In the genomic region with DNA sequence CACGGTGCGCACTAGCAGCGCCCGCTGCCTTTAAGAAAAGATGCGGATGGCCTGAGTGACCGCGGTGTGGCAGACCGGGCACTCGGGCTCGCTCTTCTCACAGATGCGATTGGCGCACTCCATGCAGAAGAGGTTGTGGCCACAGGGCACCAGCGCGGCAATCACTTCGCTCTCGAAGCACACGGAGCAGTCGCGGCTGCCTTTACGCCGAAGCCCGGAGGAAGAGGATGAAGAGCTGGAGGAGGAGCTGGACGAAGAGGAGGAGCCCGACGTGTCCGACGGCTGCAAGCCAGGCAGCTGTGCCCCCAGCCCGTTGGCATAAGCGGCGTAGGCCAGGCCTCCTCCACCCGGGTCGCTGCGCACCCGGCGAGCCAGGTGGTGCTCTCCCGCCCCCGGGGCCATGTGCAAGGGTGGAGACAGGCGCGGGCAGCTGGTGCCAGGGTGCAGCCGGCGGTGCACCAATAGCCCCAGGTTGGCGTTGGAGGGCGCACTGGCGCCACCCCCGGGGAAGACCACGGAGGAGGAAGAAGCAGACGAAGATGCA, we compare ENCODE assay signal across 11 cellular contexts. TPM values are rescaled to one million over a fixed set of nuclear protein-coding genes. Genes with fewer than 3 reads are reported as not detected.
DNase-seq lines count a peak whose midpoint lies in the region; ATAC-seq, FAIRE-seq and TF ChIP-seq lines count a peak whose summit lies in the region.
"Had no signal": no experiment of that assay in that cellular context is flagged by ENCODE, and none has a peak within 500 bp of the region (broad histone marks: within the 10 kb centered on the region; RNA-seq: fewer than 3 reads in every experiment).

No MANE protein-coding gene starts in this region.

- intact Hi-C loops in activated CD4-positive, alpha-beta T cell treated with anti-CD3 and anti-CD28 coated beads for 36 hours (cut with DNase I, micrococcal nuclease), result loop anchor here (10.0 kb wide), 2 partner anchors 748 to 1888 kb away; a partner anchor contains a TSS

- POLR2A ChIA-PET in activated CD4-positive, alpha-beta T cell treated with anti-CD3 and anti-CD28 coated beads for 36 hours (lab: Charles Lee), result no interaction called here

- no peak for ATAC-seq in activated CD4-positive, alpha-beta T cell treated with anti-CD3 and anti-CD28 coated beads for 36 hours
- ATAC-seq: foreskin keratinocyte had no signal

- peaks cover 12% of the 10 kb centered on the region for H3K4me1 Mint-ChIP-seq in activated CD4-positive, alpha-beta T cell treated with anti-CD3 and anti-CD28 coated beads for 36 hours

- CTCF ChIA-PET in activated CD4-positive, alpha-beta T cell treated with anti-CD3 and anti-CD28 coated beads for 36 hours (lab: Charles Lee), result interaction anchor here (1.1 kb wide), 1 partner anchor 28 kb away, joined by 3 read pairs; no protein-coding TSS in a partner anchor

- peak overlapping the region; percentile 34 for H3K4me3 Mint-ChIP-seq in activated CD4-positive, alpha-beta T cell treated with anti-CD3 and anti-CD28 coated beads for 36 hours

- TF ChIP-seq CTCF in foreskin fibroblast (IDR thresholded peaks at IDR 0.05; ENCODE audit: low read depth, low read length), result no peak

- peak overlapping the region; percentile 83 to 87 for H3K4me3 ChIP-seq in foreskin fibroblast (ENCODE audit: low read depth in 1 of 2, low read length in 2 of 2)
- H3K4me3 ChIP-seq in skeletal muscle cell (ENCODE audit: low read depth, low read length), result peak overlapping the region; percentile 73

- H3K27me3 Mint-ChIP-seq in activated CD4-positive, alpha-beta T cell treated with anti-CD3 and anti-CD28 coated beads for 36 hours, result peaks cover 13% of the 10 kb centered on the region

- no peak overlapping the region for H3K27ac Mint-ChIP-seq in activated CD4-positive, alpha-beta T cell treated with anti-CD3 and anti-CD28 coated beads for 36 hours

- no peaks in the 10 kb centered on the region for H3K9me3 Mint-ChIP-seq in activated CD4-positive, alpha-beta T cell treated with anti-CD3 and anti-CD28 coated beads for 36 hours (ENCODE audit: low read depth)

- no peaks in the 10 kb centered on the region for H3K36me3 Mint-ChIP-seq in activated CD4-positive, alpha-beta T cell treated with anti-CD3 and anti-CD28 coated beads for 36 hours (ENCODE audit: low read depth)

- DNase-seq in activated CD4-positive, alpha-beta T cell treated with anti-CD3 and anti-CD28 coated beads for 36 hours, result peak; percentile 4
- DNase-seq in activated CD4-positive, alpha-beta T cell treated with anti-CD3 and anti-CD28 coated beads for 48 hours, result no peak
- DNase-seq in OCI-M1 (lab: John Stamatoyannopoulos, UW) (peak; percentile 67), foreskin fibroblast (peak in 1 of 2 donors; percentile 33), skeletal muscle cell (ENCODE audit: low read depth) (no peak), NCI-H345 (lab: John Stamatoyannopoulos, UW) (no peak), cerebellar nuclear complex (lab: John Stamatoyannopoulos, UW) (no peak), H54 (ENCODE audit: insufficient read length, low spot score) (no peak)
- DNase-seq: activated gamma-delta T cell, foreskin keratinocyte, SHP77 had no signal

- FAIRE-seq in H54 (lab: Jason Lieb, UNC), result no peak

- no peak for TF ChIP-seq POLR2A in H54 (IDR thresholded peaks at IDR 0.05; ENCODE audit: low read depth, low read length)

RNA-seq across cellular contexts. Expression of a gene that starts 2.6 kb away (rescaled TPM):
- 1 to 10 TPM; 1.2 to 1.3 TPM for total RNA-seq in activated CD4-positive, alpha-beta T cell treated with anti-CD3 and anti-CD28 coated beads for 36 hours

Comparison
In these comparisons a context has a peak if more than half of its experiments do, and no peak if none do; other contexts are left out.
1. DNase-seq: peak in activated CD4-positive, alpha-beta T cell treated with anti-CD3 and anti-CD28 coated beads for 36 hours (single experiment) and OCI-M1 (single experiment); none in activated CD4-positive, alpha-beta T cell treated with anti-CD3 and anti-CD28 coated beads for 48 hours (single experiment), skeletal muscle cell (single experiment), NCI-H345 (single experiment), cerebellar nuclear complex (0 of 2) and H54 (single experiment).